ENCODE assay signal across 2 cellular contexts in genomic region chr12:108641446-108642268, GRCh38.
TF ChIP-seq lines count a peak whose summit lies in the region.

No MANE protein-coding gene starts in this region.

TF ChIP-seq in IMR-90, 13 proteins besides CTCF, POLR2A, EP300 and RAD21:
- no peak for TF ChIP-seq RCOR1 (IDR thresholded peaks at IDR 0.05; ENCODE audit: insufficient replicate concordance, low read length)
- no peak for TF ChIP-seq CHD1 (IDR thresholded peaks at IDR 0.05; ENCODE audit: low read depth, low read length)
- no peak for TF ChIP-seq BHLHE40 (IDR thresholded peaks at IDR 0.05; ENCODE audit: low read depth, low read length)
- TF ChIP-seq MAFK (IDR thresholded peaks at IDR 0.05; ENCODE audit: low read depth, low read length): no peak
- no peak for TF ChIP-seq RFX5 (IDR thresholded peaks at IDR 0.05; ENCODE audit: low read depth, low read length)
- no peak for TF ChIP-seq MAZ (IDR thresholded peaks at IDR 0.05; ENCODE audit: borderline replicate concordance, low read depth, low read length)
- no peak for TF ChIP-seq CEBPB (IDR thresholded peaks at IDR 0.05; ENCODE audit: low read depth, low read length)
- no peak for TF ChIP-seq FOS (IDR thresholded peaks at IDR 0.05; ENCODE audit: low read depth, low read length)
- TF ChIP-seq, protein P1, sequence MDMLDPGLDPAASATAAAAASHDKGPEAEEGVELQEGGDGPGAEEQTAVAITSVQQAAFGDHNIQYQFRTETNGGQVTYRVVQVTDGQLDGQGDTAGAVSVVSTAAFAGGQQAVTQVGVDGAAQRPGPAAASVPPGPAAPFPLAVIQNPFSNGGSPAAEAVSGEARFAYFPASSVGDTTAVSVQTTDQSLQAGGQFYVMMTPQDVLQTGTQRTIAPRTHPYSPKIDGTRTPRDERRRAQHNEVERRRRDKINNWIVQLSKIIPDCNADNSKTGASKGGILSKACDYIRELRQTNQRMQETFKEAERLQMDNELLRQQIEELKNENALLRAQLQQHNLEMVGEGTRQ (IDR thresholded peaks at IDR 0.05; ENCODE audit: low read depth, low read length): no peak
- TF ChIP-seq SMC3 (IDR thresholded peaks at IDR 0.05; ENCODE audit: low read depth, low read length): no peak
- TF ChIP-seq NFE2L2 (IDR thresholded peaks at IDR 0.05; ENCODE audit: low read depth, low read length): no peak
- no peak for TF ChIP-seq MXI1 (IDR thresholded peaks at IDR 0.05; ENCODE audit: borderline replicate concordance, low read depth, low read length)
- TF ChIP-seq, protein P2, sequence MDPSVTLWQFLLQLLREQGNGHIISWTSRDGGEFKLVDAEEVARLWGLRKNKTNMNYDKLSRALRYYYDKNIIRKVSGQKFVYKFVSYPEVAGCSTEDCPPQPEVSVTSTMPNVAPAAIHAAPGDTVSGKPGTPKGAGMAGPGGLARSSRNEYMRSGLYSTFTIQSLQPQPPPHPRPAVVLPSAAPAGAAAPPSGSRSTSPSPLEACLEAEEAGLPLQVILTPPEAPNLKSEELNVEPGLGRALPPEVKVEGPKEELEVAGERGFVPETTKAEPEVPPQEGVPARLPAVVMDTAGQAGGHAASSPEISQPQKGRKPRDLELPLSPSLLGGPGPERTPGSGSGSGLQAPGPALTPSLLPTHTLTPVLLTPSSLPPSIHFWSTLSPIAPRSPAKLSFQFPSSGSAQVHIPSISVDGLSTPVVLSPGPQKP (IDR thresholded peaks at IDR 0.05; ENCODE audit: borderline replicate concordance, low read depth, low read length): no peak

TF ChIP-seq in GM12878, 131 proteins besides CTCF, POLR2A, EP300 and RAD21:
- TF ChIP-seq CBX3 (IDR thresholded peaks at IDR 0.05; ENCODE audit: borderline replicate concordance, low read depth) (no peak), BMI1 (IDR thresholded peaks at IDR 0.05; ENCODE audit: borderline replicate concordance) (no peak), POU2F2 (IDR thresholded peaks at IDR 0.05; ENCODE audit: borderline replicate concordance, low read depth, low read length) (0 out of 3 replicates have a peak, but pooled peaks have one; percentile 12), HDGF (IDR thresholded peaks at IDR 0.05) (no peak), SMAD5 (IDR thresholded peaks at IDR 0.05; ENCODE audit: low read depth) (no peak), ATF2 (IDR thresholded peaks at IDR 0.05; ENCODE audit: low read length) (no peak), ATF7 (IDR thresholded peaks at IDR 0.05; ENCODE audit: low read depth) (no peak), ZNF207 (IDR thresholded peaks at IDR 0.05; ENCODE audit: borderline replicate concordance) (no peak), STAT1 (conservative IDR thresholded peaks at IDR 0.05) (no peak), RB1 (IDR thresholded peaks at IDR 0.05; ENCODE audit: borderline replicate concordance) (no peak), DPF2 (IDR thresholded peaks at IDR 0.05) (no peak), BCL3 (IDR thresholded peaks at IDR 0.05; ENCODE audit: borderline replicate concordance, insufficient read depth, low read depth, low read length, poor library complexity, severe bottlenecking) (peak; percentile 12), POLR2AphosphoS5 (IDR thresholded peaks at IDR 0.05; ENCODE audit: low read length) (peak; percentile 29; the same call in 1 of the 2 replicates), CREM (IDR thresholded peaks at IDR 0.05; ENCODE audit: low read depth) (no peak), WRNIP1 (IDR thresholded peaks at IDR 0.05; ENCODE audit: borderline replicate concordance, low read depth, low read length) (no peak), KDM1A (IDR thresholded peaks at IDR 0.05; ENCODE audit: borderline replicate concordance) (no peak), TCF12 (IDR thresholded peaks at IDR 0.05; ENCODE audit: low read depth, low read length) (no peak), IKZF1 (conservative IDR thresholded peaks at IDR 0.05) (no peak), TARDBP (IDR thresholded peaks at IDR 0.05; ENCODE audit: borderline replicate concordance) (no peak), SP1 (IDR thresholded peaks at IDR 0.05; ENCODE audit: low read depth, low read length) (no peak), CHD2 (IDR thresholded peaks at IDR 0.05; ENCODE audit: borderline replicate concordance, low read depth, low read length) (no peak), SMAD1 (IDR thresholded peaks at IDR 0.05; ENCODE audit: low read depth, partially characterized antibody) (peak; percentile 4), ZNF217 (IDR thresholded peaks at IDR 0.05) (no peak), ZNF622 (IDR thresholded peaks at IDR 0.05) (no peak), GATAD2B (conservative IDR thresholded peaks at IDR 0.05; ENCODE audit: low read depth) (no peak)
- TF ChIP-seq, protein P3, sequence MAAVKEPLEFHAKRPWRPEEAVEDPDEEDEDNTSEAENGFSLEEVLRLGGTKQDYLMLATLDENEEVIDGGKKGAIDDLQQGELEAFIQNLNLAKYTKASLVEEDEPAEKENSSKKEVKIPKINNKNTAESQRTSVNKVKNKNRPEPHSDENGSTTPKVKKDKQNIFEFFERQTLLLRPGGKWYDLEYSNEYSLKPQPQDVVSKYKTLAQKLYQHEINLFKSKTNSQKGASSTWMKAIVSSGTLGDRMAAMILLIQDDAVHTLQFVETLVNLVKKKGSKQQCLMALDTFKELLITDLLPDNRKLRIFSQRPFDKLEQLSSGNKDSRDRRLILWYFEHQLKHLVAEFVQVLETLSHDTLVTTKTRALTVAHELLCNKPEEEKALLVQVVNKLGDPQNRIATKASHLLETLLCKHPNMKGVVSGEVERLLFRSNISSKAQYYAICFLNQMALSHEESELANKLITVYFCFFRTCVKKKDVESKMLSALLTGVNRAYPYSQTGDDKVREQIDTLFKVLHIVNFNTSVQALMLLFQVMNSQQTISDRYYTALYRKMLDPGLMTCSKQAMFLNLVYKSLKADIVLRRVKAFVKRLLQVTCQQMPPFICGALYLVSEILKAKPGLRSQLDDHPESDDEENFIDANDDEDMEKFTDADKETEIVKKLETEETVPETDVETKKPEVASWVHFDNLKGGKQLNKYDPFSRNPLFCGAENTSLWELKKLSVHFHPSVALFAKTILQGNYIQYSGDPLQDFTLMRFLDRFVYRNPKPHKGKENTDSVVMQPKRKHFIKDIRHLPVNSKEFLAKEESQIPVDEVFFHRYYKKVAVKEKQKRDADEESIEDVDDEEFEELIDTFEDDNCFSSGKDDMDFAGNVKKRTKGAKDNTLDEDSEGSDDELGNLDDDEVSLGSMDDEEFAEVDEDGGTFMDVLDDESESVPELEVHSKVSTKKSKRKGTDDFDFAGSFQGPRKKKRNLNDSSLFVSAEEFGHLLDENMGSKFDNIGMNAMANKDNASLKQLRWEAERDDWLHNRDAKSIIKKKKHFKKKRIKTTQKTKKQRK (IDR thresholded peaks at IDR 0.05; ENCODE audit: low read depth, low read length): no peak
